In genomic region chr19:45097776-45098520, GRCh38 we compare ENCODE assay signal across 8 cellular contexts. TPM values are rescaled to one million over a fixed set of nuclear protein-coding genes. Genes with fewer than 3 reads are reported as not detected.
DNase-seq lines count a peak whose midpoint lies in the region; ATAC-seq and TF ChIP-seq lines count a peak whose summit lies in the region.

No MANE protein-coding gene starts in this region.

- H3K27me3 Mint-ChIP-seq in activated T-cell treated with anti-CD3 and anti-CD28 coated beads, Interleukin-2, amount 50 U/mL, for 24 hours, result no peaks in the 10 kb centered on the region
- no peaks in the 10 kb centered on the region for H3K27me3 Mint-ChIP-seq in activated T-helper 17 cell treated with anti-CD3 and anti-CD28 coated beads, Interleukin-2, amount 50 U/mL, for 72 hours

- peaks cover 19 to 94% (median 73%) of the 10 kb centered on the region in 9 donors for H3K4me1 ChIP-seq in heart right ventricle

- no peaks in the 10 kb centered on the region for H3K9me3 ChIP-seq in heart right ventricle

- intact Hi-C loops in heart right ventricle (cut with DNase I) (loop anchor here in 1 of 10 donors (10.0 kb wide), 1 partner anchor 87 kb away; no protein-coding TSS in a partner anchor), sciatic nerve (cut with DNase I) (no loop called here)

- H3K27ac ChIP-seq in heart right ventricle, result peak overlapping the region in 9 of 10 donors; percentile 1 to 75 (median 58)

- H3K36me3 ChIP-seq in heart right ventricle, result peaks cover 0 to 8% (median 0%) of the 10 kb centered on the region in 9 donors

- no peak for ATAC-seq in activated T-helper 17 cell treated with anti-CD3 and anti-CD28 coated beads, Interleukin-2, amount 50 U/mL, for 72 hours (replicated peaks)
- peak; percentile 34 to 80 (median 59) for ATAC-seq in heart right ventricle
- ATAC-seq in sciatic nerve, result peak; percentile 77
- no peak for ATAC-seq in HG03095 (IDR thresholded peaks at IDR 0.05; ENCODE audit: unreplicated experiment)

- no peak for DNase-seq in activated T-cell treated with anti-CD3 and anti-CD28 coated beads, Interleukin-2, amount 50 U/mL, for 24 hours
- no peak for DNase-seq in activated T-cell treated with anti-CD3 and anti-CD28 coated beads, Interleukin-2, amount 50 U/mL, for 1 hour
- DNase-seq in heart right ventricle, result peak in 1 of 2 donors; percentile 50
- DNase-seq in sciatic nerve (ENCODE audit: low spot score), result peak; percentile 67
- no peak for DNase-seq in stimulated activated CD4-positive, alpha-beta T cell treated with anti-CD3 and anti-CD28 coated beads, Interleukin-12 subunit alpha, Interleukin-12 subunit beta, amount 100 ng/mL, for 4 hours
- DNase-seq in NOMO-1 treated with dmso at 0.1 percent for 144 hours (lab: John Stamatoyannopoulos, UW; ENCODE audit: unreplicated experiment), result no peak

- H3K4me3 ChIP-seq in heart right ventricle, result no peak overlapping the region

- peaks cover 40% of the 10 kb centered on the region for H3K36me3 Mint-ChIP-seq in activated T-cell treated with anti-CD3 and anti-CD28 coated beads, Interleukin-2, amount 50 U/mL, for 24 hours (ENCODE audit: low read depth)
- H3K36me3 Mint-ChIP-seq in activated T-helper 17 cell treated with anti-CD3 and anti-CD28 coated beads, Interleukin-2, amount 50 U/mL, for 72 hours (ENCODE audit: low read depth), result peaks cover 29% of the 10 kb centered on the region

- H3K4me3 Mint-ChIP-seq in activated T-cell treated with anti-CD3 and anti-CD28 coated beads, Interleukin-2, amount 50 U/mL, for 24 hours, result no peak overlapping the region
- H3K4me3 Mint-ChIP-seq in activated T-helper 17 cell treated with anti-CD3 and anti-CD28 coated beads, Interleukin-2, amount 50 U/mL, for 72 hours, result no peak overlapping the region

- peak overlapping the region; percentile 57 for H3K27ac Mint-ChIP-seq in activated T-cell treated with anti-CD3 and anti-CD28 coated beads, Interleukin-2, amount 50 U/mL, for 24 hours
- peak overlapping the region; percentile 41 for H3K27ac Mint-ChIP-seq in activated T-helper 17 cell treated with anti-CD3 and anti-CD28 coated beads, Interleukin-2, amount 50 U/mL, for 72 hours

- peaks cover 71% of the 10 kb centered on the region for H3K4me1 Mint-ChIP-seq in activated T-cell treated with anti-CD3 and anti-CD28 coated beads, Interleukin-2, amount 50 U/mL, for 24 hours (ENCODE audit: low read depth)
- H3K4me1 Mint-ChIP-seq in activated T-helper 17 cell treated with anti-CD3 and anti-CD28 coated beads, Interleukin-2, amount 50 U/mL, for 72 hours, result peaks cover 42% of the 10 kb centered on the region

- no peaks in the 10 kb centered on the region for H3K27me3 ChIP-seq in heart right ventricle

- 61% methylated on average over 16 of the region's 16 CpGs for WGBS in heart right ventricle, 2 donors

- no peak for TF ChIP-seq CTCF in heart right ventricle (IDR thresholded peaks at IDR 0.05)

- H3K9me3 Mint-ChIP-seq in activated T-cell treated with anti-CD3 and anti-CD28 coated beads, Interleukin-2, amount 50 U/mL, for 24 hours, result no peaks in the 10 kb centered on the region
- H3K9me3 Mint-ChIP-seq in activated T-helper 17 cell treated with anti-CD3 and anti-CD28 coated beads, Interleukin-2, amount 50 U/mL, for 72 hours, result no peaks in the 10 kb centered on the region

RNA-seq across cellular contexts. Expression of gene PPP1R37, which starts 5.0 kb away (rescaled TPM):
- total RNA-seq in activated T-helper 17 cell treated with anti-CD3 and anti-CD28 coated beads, Interleukin-2, amount 50 U/mL, for 72 hours, result 10 to 100 TPM; 19.8 to 27.7 TPM
- total RNA-seq in heart right ventricle, result 10 to 100 TPM; 12.5 to 19.2 (median 15.8) TPM
- polyA plus RNA-seq in heart right ventricle, result 10 to 100 TPM; 20.9 to 38.3 TPM
- total RNA-seq in sciatic nerve, result 19.3 TPM

RNA-seq across cellular contexts. Expression of gene GEMIN7, which starts 18.9 kb away (rescaled TPM):
- total RNA-seq in activated T-helper 17 cell treated with anti-CD3 and anti-CD28 coated beads, Interleukin-2, amount 50 U/mL, for 72 hours, result 10 to 100 TPM; 56.9 to 57.2 TPM
- total RNA-seq in heart right ventricle (10 to 100 TPM; 10.7 to 23.5 (median 13.0) TPM), sciatic nerve (8.8 TPM)
- 10 to 100 TPM; 25.9 to 38.2 TPM for polyA plus RNA-seq in heart right ventricle

RNA-seq across cellular contexts. Expression of gene ZNF296, which starts 21.7 kb away (rescaled TPM):
- 10 to 100 TPM in 1 of 2 donors, 1 to 10 TPM in 1; 6.7 to 11.6 TPM for total RNA-seq in activated T-helper 17 cell treated with anti-CD3 and anti-CD28 coated beads, Interleukin-2, amount 50 U/mL, for 72 hours
- total RNA-seq in heart right ventricle, result under 1 TPM in 5 of 10 donors, not detected in 5; 0.15 to 0.29 (median 0.21) TPM
- polyA plus RNA-seq in heart right ventricle, result under 1 TPM; 0.22 to 0.95 TPM
- total RNA-seq in sciatic nerve, result 0.45 TPM

RNA-seq across cellular contexts. Expression of gene CLASRP, which starts 59.1 kb away (rescaled TPM):
- total RNA-seq in activated T-helper 17 cell treated with anti-CD3 and anti-CD28 coated beads, Interleukin-2, amount 50 U/mL, for 72 hours, result 10 to 100 TPM; 87.5 TPM
- total RNA-seq in heart right ventricle (10 to 100 TPM; 24.0 to 50.4 (median 30.0) TPM), sciatic nerve (109 TPM)
- 100 to 1,000 TPM in 1 of 2 donors, 10 to 100 TPM in 1; 26.9 to 142 TPM for polyA plus RNA-seq in heart right ventricle

Comparison
In these comparisons a context has a peak if more than half of its experiments do, and no peak if none do; other contexts are left out.
1. ATAC-seq: peak in heart right ventricle (8 of 8) and sciatic nerve (single experiment); none in activated T-helper 17 cell treated with anti-CD3 and anti-CD28 coated beads, Interleukin-2, amount 50 U/mL, for 72 hours (single experiment) and HG03095 (single experiment).